28 cellular contexts compared by ENCODE assay signal in the genomic region with DNA sequence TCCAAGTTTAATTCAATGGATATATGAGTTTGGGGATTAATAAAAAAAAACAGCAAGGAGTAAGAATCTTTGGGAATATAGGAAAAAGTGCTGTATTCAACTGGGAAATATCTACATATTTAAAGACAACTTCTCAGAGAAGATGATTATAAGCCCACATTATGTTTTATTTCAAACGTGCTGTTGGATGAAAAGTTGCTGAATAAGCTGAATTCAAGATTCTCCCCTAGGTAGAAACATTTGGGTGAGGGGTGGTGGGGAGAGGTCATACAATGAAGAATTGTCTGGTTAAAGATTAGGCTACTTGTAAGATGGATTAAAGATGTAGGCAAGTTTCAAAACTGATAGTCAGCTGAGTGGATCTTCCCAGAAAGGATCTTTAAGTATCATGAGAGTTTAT.
"Had no signal": no experiment of that assay in that cellular context is flagged by ENCODE, and none has a peak within 500 bp of the region (broad histone marks: within the 10 kb centered on the region; RNA-seq: fewer than 3 reads in every experiment).

No MANE protein-coding gene starts in this region.

- FAIRE-seq: endometrium, islet of Langerhans, keratinocyte had no signal

- H3K4me3 ChIP-seq: esophagus squamous epithelium, gastrocnemius medialis, heart right ventricle, left lung, lower lobe of right lung, mucosa of descending colon had no signal

- H3K4me3 Mint-ChIP-seq: dendritic cell treated with granulocyte-macrophage colony-stimulating factor and Interleukin-4, amounts not matched to agents 40 ng/mL and 50 ng/mL, for 4 days; effector memory CD8-positive, alpha-beta T cell; endodermal cell; mesothelial cell of epicardium; naive B cell; naive thymus-derived CD8-positive, alpha-beta T cell had no signal

- H3K36me3 Mint-ChIP-seq: mesothelial cell of epicardium; naive B cell; naive thymus-derived CD8-positive, alpha-beta T cell had no signal

- ATAC-seq: effector memory CD8-positive, alpha-beta T cell; esophagus mucosa; gastrocnemius medialis; heart right ventricle; left cardiac atrium; left lung; left ventricle myocardium superior; lower lobe of right lung; mucosa of descending colon; naive thymus-derived CD8-positive, alpha-beta T cell had no signal

- H3K4me1 ChIP-seq: esophagus squamous epithelium, gastrocnemius medialis, heart right ventricle, left lung, lower lobe of right lung had no signal

- H3K9me3 Mint-ChIP-seq: endodermal cell, mesothelial cell of epicardium, naive B cell had no signal

- H3K27ac Mint-ChIP-seq: dendritic cell treated with granulocyte-macrophage colony-stimulating factor and Interleukin-4, amounts not matched to agents 40 ng/mL and 50 ng/mL, for 4 days; effector memory CD8-positive, alpha-beta T cell; endodermal cell; mesothelial cell of epicardium; naive B cell; naive thymus-derived CD8-positive, alpha-beta T cell had no signal

- H3K9me3 ChIP-seq: gastrocnemius medialis, heart right ventricle, left lung, lower lobe of right lung, mucosa of descending colon had no signal

- H3K27ac ChIP-seq: epithelial cell of prostate, esophagus squamous epithelium, gastrocnemius medialis, heart right ventricle, left lung, lower lobe of right lung had no signal

- H3K36me3 ChIP-seq: esophagus squamous epithelium, gastrocnemius medialis, heart right ventricle, left lung, lower lobe of right lung had no signal

- H3K4me1 Mint-ChIP-seq: endodermal cell; mesothelial cell of epicardium; naive B cell; naive thymus-derived CD8-positive, alpha-beta T cell had no signal

- DNase-seq: cortex of kidney; effector CD8-positive, alpha-beta T cell; effector memory CD8-positive, alpha-beta T cell; endodermal cell; erythroblast; esophagus squamous epithelium; foreskin fibroblast; foreskin melanocyte; gastrocnemius medialis; glutamatergic neuron; head of caudate nucleus; heart right ventricle; hippocampal formation; left cardiac atrium; left lung; left ventricle myocardium superior; lower lobe of right lung; mesenchymal stem cell; mucosa of descending colon; naive B cell; naive thymus-derived CD8-positive, alpha-beta T cell had no signal

- H3K27me3 Mint-ChIP-seq: dendritic cell treated with granulocyte-macrophage colony-stimulating factor and Interleukin-4, amounts not matched to agents 40 ng/mL and 50 ng/mL, for 4 days; effector memory CD8-positive, alpha-beta T cell; naive B cell; naive thymus-derived CD8-positive, alpha-beta T cell had no signal

- H3K27me3 ChIP-seq: esophagus squamous epithelium, gastrocnemius medialis, left lung had no signal
